In the genomic region with DNA sequence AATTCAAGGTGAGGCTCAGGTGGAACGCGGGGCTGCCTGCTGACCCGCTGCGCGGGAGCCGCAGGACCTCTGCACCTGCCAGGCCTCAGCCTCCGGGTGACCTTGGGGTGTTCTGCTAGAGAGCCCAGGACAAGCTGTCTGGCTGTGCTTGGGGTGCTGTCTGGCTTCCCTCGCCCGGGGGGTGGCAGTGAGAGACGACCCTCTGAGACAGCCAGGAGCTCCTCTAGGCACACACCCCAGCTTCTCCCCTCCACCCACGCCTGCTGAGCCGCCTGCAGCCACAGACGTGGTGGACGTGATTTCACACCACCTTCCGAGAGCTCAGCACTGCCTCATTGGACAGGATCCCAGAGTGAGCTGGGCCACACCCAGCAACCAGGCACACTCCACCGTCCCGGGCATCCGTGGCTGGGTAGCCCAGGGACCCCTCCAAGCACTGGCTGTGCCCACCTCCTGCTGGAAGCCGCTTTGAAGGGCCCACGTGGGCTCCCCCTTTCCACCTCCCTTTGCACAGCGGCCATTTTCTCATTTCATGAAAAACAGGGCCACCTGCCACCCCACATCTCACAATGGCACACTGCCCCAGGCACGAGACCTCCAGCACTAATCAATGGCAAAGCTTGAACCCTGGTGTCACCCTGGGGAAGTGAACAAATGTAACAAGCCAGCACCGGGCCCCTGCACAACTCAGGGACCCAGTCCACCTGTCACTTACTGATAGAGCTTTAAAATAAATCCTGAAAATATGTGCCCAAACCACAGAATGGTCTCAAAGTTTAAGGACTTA, we compare ENCODE assay signal across 16 cellular contexts. TPM values are rescaled to one million over a fixed set of nuclear protein-coding genes. Genes with fewer than 3 reads are reported as not detected.
DNase-seq lines count a peak whose midpoint lies in the region; ATAC-seq and TF ChIP-seq lines count a peak whose summit lies in the region.
"Had no signal": no experiment of that assay in that cellular context is flagged by ENCODE, and none has a peak within 500 bp of the region (broad histone marks: within the 10 kb centered on the region; RNA-seq: fewer than 3 reads in every experiment).

No MANE protein-coding gene starts in this region.

- H3K4me3 ChIP-seq in fibroblast of the aortic adventitia (ENCODE audit: low read depth, low read length), result peak overlapping the region; percentile 56
- H3K4me3 ChIP-seq: prostate gland had no signal

- no peak for ATAC-seq in GM21515 (IDR thresholded peaks at IDR 0.05; ENCODE audit: unreplicated experiment)

- DNase-seq in activated effector memory CD4-positive, alpha-beta T cell treated with anti-CD3 and anti-CD28 coated beads, Interleukin-2, amount 50 U/mL, for 16 hours, result peak; percentile 60
- DNase-seq in activated effector memory CD4-positive, alpha-beta T cell treated with Interleukin-2 at 50 U/mL for 16 hours, result no peak
- DNase-seq in fibroblast of the aortic adventitia (ENCODE audit: low read depth), result peak; percentile 58
- DNase-seq in occipital lobe (lab: John Stamatoyannopoulos, UW), result peak; percentile 15
- DNase-seq in CD1c-positive myeloid dendritic cell (ENCODE audit: extremely low spot score), result no peak
- no peak for DNase-seq in HT-29 (ENCODE audit: low spot score)
- DNase-seq in GM19240 (ENCODE audit: insufficient read length, low spot score), result no peak
- DNase-seq: 8988T; activated CD8-positive, alpha-beta memory T cell treated with anti-CD3 and anti-CD28 coated beads, Interleukin-2, amount 50 U/mL, for 4 hours; activated naive CD8-positive, alpha-beta T cell treated with anti-CD3 and anti-CD28 coated beads, Interleukin-2, amount 10 ng/mL, durations not matched to agents 7 days and 5 days; DMS 273 treated with DMSO at 0.1 percent for 48 hours; effector CD8-positive, alpha-beta T cell; NCI-H1436 treated with DMSO at 0.1 percent for 48 hours; NCI-H774 had no signal

- no peak for TF ChIP-seq CTCF in fibroblast of the aortic adventitia (IDR thresholded peaks at IDR 0.05; ENCODE audit: insufficient read depth, low read length)

RNA-seq across cellular contexts. Expression of a gene that starts 35.0 kb away (rescaled TPM):
- 14.6 and 16.6 TPM in 2 replicates for total RNA-seq in fibroblast of the aortic adventitia (ENCODE audit: low replicate concordance)
- 14.7 TPM for total RNA-seq in occipital lobe
- 18.0 and 19.0 TPM in 2 replicates for total RNA-seq in HT-29 (2014; rRNA removed; shearing (Covaris generic))

RNA-seq across cellular contexts. Expression of a gene that starts 37.1 kb away (rescaled TPM):
- total RNA-seq in fibroblast of the aortic adventitia (ENCODE audit: low replicate concordance) (2.9 and 6.4 TPM in 2 replicates), occipital lobe (1.1 TPM)
- total RNA-seq in HT-29 (2014; rRNA removed; shearing (Covaris generic)), result 2.0 and 2.5 TPM in 2 replicates

Comparison
In these comparisons a context has a peak if more than half of its experiments do, and no peak if none do; other contexts are left out.
1. DNase-seq: peak in activated effector memory CD4-positive, alpha-beta T cell treated with anti-CD3 and anti-CD28 coated beads, Interleukin-2, amount 50 U/mL, for 16 hours (single experiment), fibroblast of the aortic adventitia (single experiment) and occipital lobe (single experiment); none in activated effector memory CD4-positive, alpha-beta T cell treated with Interleukin-2 at 50 U/mL for 16 hours (single experiment), CD1c-positive myeloid dendritic cell (single experiment), HT-29 (single experiment) and GM19240 (single experiment).